In genomic region chr19:41193420-41194156, GRCh38 we compare ENCODE assay signal across 9 cellular contexts. TPM values are rescaled to one million over a fixed set of nuclear protein-coding genes. Genes with fewer than 3 reads are reported as not detected.
DNase-seq lines count a peak whose midpoint lies in the region; ATAC-seq and TF ChIP-seq lines count a peak whose summit lies in the region.
"Had no signal": no experiment of that assay in that cellular context is flagged by ENCODE, and none has a peak within 500 bp of the region (broad histone marks: within the 10 kb centered on the region; RNA-seq: fewer than 3 reads in every experiment).

No MANE protein-coding gene starts in this region.

- intact Hi-C loops in activated naive CD4-positive, alpha-beta T cell treated with anti-CD3 and anti-CD28 coated beads for 36 hours (cut with micrococcal nuclease) = no loop called here
- intact Hi-C loops in left lung (cut with DNase I) = no loop called here

- H3K27ac ChIP-seq in left lung = no peak overlapping the region
- H3K27ac ChIP-seq in suprapubic skin = no peak overlapping the region
- H3K27ac ChIP-seq: C4-2B had no signal

- WGBS in suprapubic skin = 19% methylated on average over 13 of the region's 13 CpGs

- peak overlapping the region; percentile 62 for H3K4me3 Mint-ChIP-seq in activated naive CD4-positive, alpha-beta T cell treated with anti-CD3 and anti-CD28 coated beads for 36 hours
- H3K4me3 Mint-ChIP-seq in brain = peak overlapping the region in 4 of 5 experiments; percentile 55 to 61 (median 59)

- ATAC-seq in left lung (peak; percentile 40), GM18873 (IDR thresholded peaks at IDR 0.05; ENCODE audit: low FRiP score, unreplicated experiment) (no peak)

- H3K9me3 Mint-ChIP-seq in activated naive CD4-positive, alpha-beta T cell treated with anti-CD3 and anti-CD28 coated beads for 36 hours = no peaks in the 10 kb centered on the region
- peaks cover 0 to 5% (median 3%) of the 10 kb centered on the region in 5 experiments for H3K9me3 Mint-ChIP-seq in brain

- H3K27me3 Mint-ChIP-seq in activated naive CD4-positive, alpha-beta T cell treated with anti-CD3 and anti-CD28 coated beads for 36 hours (ENCODE audit: low read depth) = peaks cover 30% of the 10 kb centered on the region
- peaks cover 76% of the 10 kb centered on the region for H3K27me3 Mint-ChIP-seq in brain

- no peak overlapping the region for H3K27ac Mint-ChIP-seq in activated naive CD4-positive, alpha-beta T cell treated with anti-CD3 and anti-CD28 coated beads for 36 hours
- H3K27ac Mint-ChIP-seq in brain = no peak overlapping the region

- no peak for DNase-seq in activated naive CD4-positive, alpha-beta T cell treated with anti-CD3 and anti-CD28 coated beads for 36 hours
- DNase-seq in activated naive CD4-positive, alpha-beta T cell treated with anti-CD3 and anti-CD28 coated beads, Interleukin-2, amount 50 U/mL, for 16 hours = no peak
- DNase-seq in left lung = no peak
- no peak for DNase-seq in suprapubic skin (ENCODE audit: low spot score in 2 of 2)
- no peak for DNase-seq in NCI-H524 treated with DMSO at 0.1 percent for 48 hours (lab: John Stamatoyannopoulos, UW)
- DNase-seq in T1000 (lab: John Stamatoyannopoulos, UW) = no peak

- CTCF ChIA-PET in activated naive CD4-positive, alpha-beta T cell treated with anti-CD3 and anti-CD28 coated beads for 36 hours (lab: Charles Lee) = interaction anchor here (0.8 kb wide), 1 partner anchor 31 kb away, joined by 3 read pairs; no protein-coding TSS in a partner anchor

- no peak for TF ChIP-seq POLR2A in suprapubic skin (IDR thresholded peaks at IDR 0.05)

- TF ChIP-seq EP300 in suprapubic skin (IDR thresholded peaks at IDR 0.05) = no peak

- TF ChIP-seq CTCF in brain (conservative IDR thresholded peaks at IDR 0.05) (no peak), left lung (IDR thresholded peaks at IDR 0.05) (no peak), suprapubic skin (IDR thresholded peaks at IDR 0.05) (no peak)

- no peaks in the 10 kb centered on the region for H3K36me3 ChIP-seq in left lung
- H3K36me3 ChIP-seq in suprapubic skin = no peaks in the 10 kb centered on the region

- H3K27me3 ChIP-seq in left lung (peaks cover 7 to 42% of the 10 kb centered on the region in 2 donors), suprapubic skin (peaks cover 45% of the 10 kb centered on the region)

- H3K4me1 ChIP-seq in left lung (peaks cover 5 to 27% of the 10 kb centered on the region in 2 donors), suprapubic skin (peaks cover 16% of the 10 kb centered on the region)

- no peaks in the 10 kb centered on the region for H3K9me3 ChIP-seq in left lung
- no peaks in the 10 kb centered on the region for H3K9me3 ChIP-seq in suprapubic skin

- H3K4me1 Mint-ChIP-seq in activated naive CD4-positive, alpha-beta T cell treated with anti-CD3 and anti-CD28 coated beads for 36 hours (ENCODE audit: low read depth) = peaks cover 12% of the 10 kb centered on the region
- H3K4me1 Mint-ChIP-seq in brain = peaks cover 13% of the 10 kb centered on the region

- H3K4me3 ChIP-seq in left lung (peak overlapping the region; percentile 27 to 45), suprapubic skin (peak overlapping the region; percentile 47)

- H3K36me3 Mint-ChIP-seq in activated naive CD4-positive, alpha-beta T cell treated with anti-CD3 and anti-CD28 coated beads for 36 hours (ENCODE audit: low read depth) = no peaks in the 10 kb centered on the region
- H3K36me3 Mint-ChIP-seq in brain = no peaks in the 10 kb centered on the region

RNA-seq across cellular contexts. Expression of gene CYP2S1, which starts 0.6 kb away (rescaled TPM):
- 1 to 10 TPM in 1 of 2 experiments, under 1 TPM in 1; 0.79 to 1.9 TPM for total RNA-seq in activated naive CD4-positive, alpha-beta T cell treated with anti-CD3 and anti-CD28 coated beads for 36 hours
- polyA plus RNA-seq in brain (ENCODE audit: insufficient read depth, low read depth, low replicate concordance) = 0.54 TPM
- total RNA-seq in left lung (10 to 100 TPM; 12.5 to 22.5 TPM), suprapubic skin (1 to 10 TPM; 1.8 to 6.5 (median 2.5) TPM)

RNA-seq across cellular contexts. Expression of gene AXL, which starts 25.4 kb away (rescaled TPM):
- total RNA-seq in activated naive CD4-positive, alpha-beta T cell treated with anti-CD3 and anti-CD28 coated beads for 36 hours = under 1 TPM in 1 of 2 experiments, not detected in 1; 0.10 TPM
- 10.9 TPM for polyA plus RNA-seq in brain (ENCODE audit: insufficient read depth, low read depth, low replicate concordance)
- 10 to 100 TPM; 35.2 to 48.2 TPM for total RNA-seq in left lung
- 10 to 100 TPM; 18.2 to 35.8 (median 28.3) TPM for total RNA-seq in suprapubic skin

Comparison
In these comparisons a context has a peak if more than half of its experiments do, and no peak if none do; other contexts are left out.
1. RNA of gene AXL, which starts 25.4 kb away (total RNA-seq): 35.2 to 48.2 TPM in left lung and 18.2 to 35.8 TPM in suprapubic skin; 0.10 TPM in activated naive CD4-positive, alpha-beta T cell treated with anti-CD3 and anti-CD28 coated beads for 36 hours; every median in the first group is over 10 times any median in the second.